In the genomic region with DNA sequence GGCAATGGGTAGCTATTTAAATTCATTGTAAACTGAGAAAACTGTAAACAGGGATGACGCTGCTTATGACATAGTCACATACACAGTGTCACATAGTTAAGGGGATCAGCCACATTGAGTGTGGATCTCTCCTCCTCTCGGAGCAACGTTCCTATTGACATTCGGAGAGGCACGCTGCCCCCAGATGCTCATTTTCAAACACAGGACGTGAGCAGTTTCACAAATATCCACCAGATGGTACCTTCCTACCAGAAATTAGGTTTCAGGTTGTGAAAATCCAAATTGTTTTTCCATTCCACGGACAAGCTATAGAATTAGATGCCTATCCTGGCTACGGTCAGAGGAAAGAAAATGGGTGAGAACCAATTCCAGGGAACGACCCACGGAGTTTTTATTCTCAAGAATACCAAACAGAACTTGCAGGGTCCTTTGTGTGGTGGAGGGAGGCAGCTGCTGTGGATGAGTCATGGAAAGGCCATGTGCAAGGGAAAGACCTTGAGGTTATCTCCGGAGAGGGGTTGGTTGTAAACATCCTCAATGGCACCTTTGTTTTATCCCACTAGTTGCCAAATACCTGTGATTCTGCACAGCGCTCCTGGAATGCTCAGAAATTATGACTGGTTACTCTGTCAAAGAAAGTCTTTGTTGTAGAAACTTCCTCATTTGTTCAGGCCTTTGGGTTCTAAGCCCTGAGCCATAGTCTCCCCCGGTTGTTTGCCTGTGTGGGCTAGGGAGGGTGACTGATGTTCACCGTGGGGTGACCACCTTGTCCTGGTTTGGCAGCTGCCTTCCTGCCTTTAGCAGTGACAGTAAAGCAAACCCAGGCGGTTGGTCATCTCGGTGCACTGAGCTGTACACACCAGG, we compare ENCODE assay signal across 8 cellular contexts.
A peak's percentile ranks its signal among the peaks of the same experiment; 100 is the strongest.
DNase-seq lines count a peak whose midpoint lies in the region; ATAC-seq, FAIRE-seq and TF ChIP-seq lines count a peak whose summit lies in the region.

No MANE protein-coding gene starts in this region.

- H3K79me2 ChIP-seq in HepG2 (ENCODE audit: insufficient read depth, low read length): no peaks in the 10 kb centered on the region

- BruUV-seq in Calu3 (replicated peaks; lab: Mats Ljungman, UMichigan) (no TSS peak), HepG2 (replicated peaks; lab: Mats Ljungman, UMichigan) (no TSS peak)

- peak; percentile 86 for TF ChIP-seq RAD21 in HepG2 (CRISPR knock-in tag; IDR thresholded peaks at IDR 0.05)

- peak overlapping the region; percentile 97 for H3K27ac Mint-ChIP-seq in Calu3 (ENCODE audit: unreplicated experiment)
- H3K27ac Mint-ChIP-seq in activated T-helper 2 cell treated with anti-CD3 and anti-CD28 coated beads, Interferon-gamma antibody, Interleukin-2, Interleukin-4, amounts not matched to agents 10 μg/mL and 5 μg/mL and 100 μg/mL, durations not matched to agents 14 hours and 24 hours and 36 hours: no peak overlapping the region

- H3K9me3 Mint-ChIP-seq in Calu3 (ENCODE audit: low read depth, unreplicated experiment): no peaks in the 10 kb centered on the region
- H3K9me3 Mint-ChIP-seq in activated T-helper 2 cell treated with anti-CD3 and anti-CD28 coated beads, Interferon-gamma antibody, Interleukin-2, Interleukin-4, amounts not matched to agents 10 μg/mL and 5 μg/mL and 100 μg/mL, durations not matched to agents 14 hours and 24 hours and 36 hours: peaks cover 3% of the 10 kb centered on the region

- DNase-seq in Calu3 (peak; percentile 85), M059J (ENCODE audit: low read depth) (peak; percentile 76), ascending aorta (ENCODE audit: low spot score in 2 of 2) (no peak), HepG2 (ENCODE audit: low spot score) (peak; percentile 100), sigmoid colon (no peak)
- no peak for DNase-seq in stimulated activated CD4-positive, alpha-beta T cell treated with anti-CD3 and anti-CD28 coated beads, Interleukin-15, amount 100 ng/mL, for 24 hours
- DNase-seq in activated T-helper 2 cell treated with anti-CD3 and anti-CD28 coated beads, Interferon-gamma antibody, Interleukin-2, Interleukin-4, amounts not matched to agents 10 μg/mL and 5 μg/mL and 100 μg/mL, durations not matched to agents 14 hours and 24 hours and 36 hours (ENCODE audit: low spot score): no peak

- peaks cover 54% of the 10 kb centered on the region for H3K36me3 Mint-ChIP-seq in Calu3 (ENCODE audit: insufficient read depth, unreplicated experiment)
- peaks cover 28% of the 10 kb centered on the region for H3K36me3 Mint-ChIP-seq in activated T-helper 2 cell treated with anti-CD3 and anti-CD28 coated beads, Interferon-gamma antibody, Interleukin-2, Interleukin-4, amounts not matched to agents 10 μg/mL and 5 μg/mL and 100 μg/mL, durations not matched to agents 14 hours and 24 hours and 36 hours (ENCODE audit: low read depth)

- CTCF ChIA-PET in Calu3 (lab: Charles Lee): interaction anchor here (0.6 to 2.1 kb wide), 13 partner anchors 9 to 573 kb away, joined by 3 to 44 read pairs (median 4); a partner anchor contains a TSS
- CTCF ChIA-PET in HepG2 (lab: Yijun Ruan, JAX; ENCODE audit: low intra/inter-chr PET ratio, low total read pairs): interaction anchor here (1.8 to 4.3 kb wide), 2 partner anchors 12 to 573 kb away, joined by 8 to 70 read pairs; no protein-coding TSS in a partner anchor

- no peaks in the 10 kb centered on the region for H3K27me3 Mint-ChIP-seq in Calu3 (ENCODE audit: unreplicated experiment)
- H3K27me3 Mint-ChIP-seq in activated T-helper 2 cell treated with anti-CD3 and anti-CD28 coated beads, Interferon-gamma antibody, Interleukin-2, Interleukin-4, amounts not matched to agents 10 μg/mL and 5 μg/mL and 100 μg/mL, durations not matched to agents 14 hours and 24 hours and 36 hours (ENCODE audit: low read depth): no peaks in the 10 kb centered on the region

- FAIRE-seq in HepG2 (lab: Jason Lieb, UNC): peak; percentile 98

- no peaks in the 10 kb centered on the region for H3K9me3 ChIP-seq in ascending aorta
- no peaks in the 10 kb centered on the region for H3K9me3 ChIP-seq in HepG2 (ENCODE audit: low read length)
- H3K9me3 ChIP-seq in sigmoid colon: no peaks in the 10 kb centered on the region

- in situ Hi-C loops in HepG2 (cut with HindIII; ENCODE audit: extremely low pct_ligation_motif_present, low pct_unique_long_range_greater_than_20kb): loop anchor here (5.0 kb wide), 1 partner anchor 574 kb away; no protein-coding TSS in a partner anchor

- peak; percentile 76 to 95 for TF ChIP-seq POLR2A in HepG2 (IDR thresholded peaks at IDR 0.05; ENCODE audit: insufficient read depth in 1 of 2, low read depth in 2 of 2, low read length in 2 of 2)
- no peak for TF ChIP-seq POLR2A in sigmoid colon (IDR thresholded peaks at IDR 0.05)

- H4K20me1 ChIP-seq in HepG2 (ENCODE audit: insufficient read depth, low read length): no peaks in the 10 kb centered on the region

- no peak overlapping the region for H3K4me3 ChIP-seq in ascending aorta
- peak overlapping the region in 1 of 3 experiments; percentile 41; a peak in 2 of 6 replicates for H3K4me3 ChIP-seq in HepG2 (replicated peaks in 1 of 3; ENCODE audit: insufficient read depth in 1 of 3, low read depth in 2 of 3, low read length in 3 of 3)
- H3K4me3 ChIP-seq in sigmoid colon: no peak overlapping the region

- H3K36me3 ChIP-seq in ascending aorta: peaks cover 0 to 5% of the 10 kb centered on the region in 2 donors
- H3K36me3 ChIP-seq in HepG2 (replicated peaks in 1 of 2; ENCODE audit: control insufficient read depth in 1 of 2, insufficient read depth in 2 of 2, low read length in 2 of 2): no peaks in the 10 kb centered on the region
- H3K36me3 ChIP-seq in sigmoid colon: peaks cover 0 to 6% (median 0%) of the 10 kb centered on the region in 4 donors

- TF ChIP-seq EP300 in HepG2 (IDR thresholded peaks at IDR 0.05; ENCODE audit: low read depth in 2 of 2, low read length in 2 of 2) (peak; percentile 98 to 100), HepG2 (CRISPR knock-in tag; IDR thresholded peaks at IDR 0.05; ENCODE audit: borderline replicate concordance) (peak; percentile 96), sigmoid colon (IDR thresholded peaks at IDR 0.05) (no peak)

- H3K4me2 ChIP-seq in HepG2 (ENCODE audit: low read depth, low read length): peak overlapping the region; percentile 74

- H3K27ac ChIP-seq in ascending aorta (no peak overlapping the region), HepG2 (ENCODE audit: extremely low read length, insufficient read depth, low read length) (peak overlapping the region; percentile 97), sigmoid colon (no peak overlapping the region)

- peak overlapping the region; percentile 32 for H3K4me3 Mint-ChIP-seq in Calu3 (ENCODE audit: low read depth, unreplicated experiment)
- H3K4me3 Mint-ChIP-seq in activated T-helper 2 cell treated with anti-CD3 and anti-CD28 coated beads, Interferon-gamma antibody, Interleukin-2, Interleukin-4, amounts not matched to agents 10 μg/mL and 5 μg/mL and 100 μg/mL, durations not matched to agents 14 hours and 24 hours and 36 hours (ENCODE audit: low read depth): no peak overlapping the region

- H3K9ac ChIP-seq in HepG2 (ENCODE audit: insufficient read depth, low read depth, low read length): peak overlapping the region; percentile 89

- H3K4me1 ChIP-seq in ascending aorta (no peaks in the 10 kb centered on the region), HepG2 (ENCODE audit: insufficient read depth, low read length) (peaks cover 89% of the 10 kb centered on the region), sigmoid colon (no peaks in the 10 kb centered on the region)

- H2AFZ ChIP-seq in HepG2 (ENCODE audit: low read length): no peak overlapping the region

- intact Hi-C loops in Calu3 (cut with micrococcal nuclease; ENCODE audit: unreplicated experiment) (loop anchor here (1.0 to 10.0 kb wide), 5 partner anchors 44 to 573 kb away; no protein-coding TSS in a partner anchor), ascending aorta (cut with DNase I) (loop anchor here (2.0 kb wide), 1 partner anchor 573 kb away; no protein-coding TSS in a partner anchor), HepG2 (cut with micrococcal nuclease; ENCODE audit: unreplicated experiment) (loop anchor here (1.0 to 5.0 kb wide), 6 partner anchors 13 to 573 kb away; no protein-coding TSS in a partner anchor), sigmoid colon (cut with DNase I) (no loop called here)
- intact Hi-C loops in activated T-helper 2 cell treated with anti-CD3 and anti-CD28 coated beads, Interferon-gamma antibody, Interleukin-2, Interleukin-4, amounts not matched to agents 10 μg/mL and 5 μg/mL and 100 μg/mL, durations not matched to agents 14 hours and 24 hours and 36 hours (cut with micrococcal nuclease): loop anchor here (10.0 kb wide), 1 partner anchor 223 kb away; a partner anchor contains a TSS

- WGBS in HepG2 (ENCODE audit: low lambda C conversion rate): under 1% methylated on average over 16 of the region's 16 CpGs
- WGBS in sigmoid colon, 2 donors: 16 to 56% methylated on average over 16 of the region's 16 CpGs

- POLR2A ChIA-PET in HepG2 (lab: Yijun Ruan, JAX): interaction anchor here (0.7 to 5.0 kb wide), 21 partner anchors 9 to 573 kb away, joined by 3 to 103 read pairs (median 4); a partner anchor contains a TSS

- H3K27me3 ChIP-seq in ascending aorta (no peaks in the 10 kb centered on the region), HepG2 (ENCODE audit: control insufficient read depth in 1 of 2, insufficient read depth in 2 of 2, low read length in 2 of 2) (no peaks in the 10 kb centered on the region), sigmoid colon (no peaks in the 10 kb centered on the region)

- ATAC-seq in HepG2 (peak; percentile 92), GM19397 (IDR thresholded peaks at IDR 0.05; ENCODE audit: unreplicated experiment) (no peak)

- H3K4me1 Mint-ChIP-seq in Calu3 (ENCODE audit: low read depth, unreplicated experiment): peaks cover 48% of the 10 kb centered on the region
- peaks cover 7% of the 10 kb centered on the region for H3K4me1 Mint-ChIP-seq in activated T-helper 2 cell treated with anti-CD3 and anti-CD28 coated beads, Interferon-gamma antibody, Interleukin-2, Interleukin-4, amounts not matched to agents 10 μg/mL and 5 μg/mL and 100 μg/mL, durations not matched to agents 14 hours and 24 hours and 36 hours (ENCODE audit: low read depth)

- TF ChIP-seq CTCF in Calu3 (IDR thresholded peaks at IDR 0.05; ENCODE audit: unreplicated experiment) (peak; percentile 52), ascending aorta (IDR thresholded peaks at IDR 0.05) (peak in 2 of 3 experiments; percentile 22 to 42), HepG2 (CRISPR knock-in tag; IDR thresholded peaks at IDR 0.05) (peak; percentile 92), sigmoid colon (IDR thresholded peaks at IDR 0.05) (no peak)

TF ChIP-seq in HepG2, 621 proteins besides CTCF, POLR2A, EP300 and RAD21 (continues in another document):
- TF ChIP-seq NFE2 (CRISPR knock-in tag; IDR thresholded peaks at IDR 0.05): no peak
- peak; percentile 40; the same call in 1 of the 2 replicates for TF ChIP-seq ZNF138 (CRISPR knock-in tag; IDR thresholded peaks at IDR 0.05; ENCODE audit: low read depth)
- peak; percentile 87 for TF ChIP-seq KDM4B (CRISPR knock-in tag; IDR thresholded peaks at IDR 0.05)
- peak; percentile 74; the same call in 1 of the 2 replicates for TF ChIP-seq ZNF510 (CRISPR knock-in tag; IDR thresholded peaks at IDR 0.05; ENCODE audit: low read depth)
- TF ChIP-seq DNMT1 (CRISPR knock-in tag; IDR thresholded peaks at IDR 0.05): no peak
- peak; percentile 94 for TF ChIP-seq BRD4 (CRISPR knock-in tag; IDR thresholded peaks at IDR 0.05)
- TF ChIP-seq ZNF879 (CRISPR knock-in tag; IDR thresholded peaks at IDR 0.05): peak; percentile 41; the same call in 1 of the 2 replicates

Comparison
In these comparisons a context has a peak if more than half of its experiments do, and no peak if none do; other contexts are left out.
1. DNase-seq: peak in Calu3 (single experiment), M059J (single experiment) and HepG2 (single experiment); none in ascending aorta (0 of 2), sigmoid colon (single experiment), stimulated activated CD4-positive, alpha-beta T cell treated with anti-CD3 and anti-CD28 coated beads, Interleukin-15, amount 100 ng/mL, for 24 hours (single experiment) and activated T-helper 2 cell treated with anti-CD3 and anti-CD28 coated beads, Interferon-gamma antibody, Interleukin-2, Interleukin-4, amounts not matched to agents 10 μg/mL and 5 μg/mL and 100 μg/mL, durations not matched to agents 14 hours and 24 hours and 36 hours (single experiment).
2. CTCF ChIP-seq: peak in Calu3 (single experiment), ascending aorta (2 of 3) and HepG2 (single experiment); none in sigmoid colon (0 of 4).
3. POLR2A ChIP-seq: peak in HepG2 (2 of 2); none in sigmoid colon (0 of 2).